12 cellular contexts compared by ENCODE assay signal in the genomic region with DNA sequence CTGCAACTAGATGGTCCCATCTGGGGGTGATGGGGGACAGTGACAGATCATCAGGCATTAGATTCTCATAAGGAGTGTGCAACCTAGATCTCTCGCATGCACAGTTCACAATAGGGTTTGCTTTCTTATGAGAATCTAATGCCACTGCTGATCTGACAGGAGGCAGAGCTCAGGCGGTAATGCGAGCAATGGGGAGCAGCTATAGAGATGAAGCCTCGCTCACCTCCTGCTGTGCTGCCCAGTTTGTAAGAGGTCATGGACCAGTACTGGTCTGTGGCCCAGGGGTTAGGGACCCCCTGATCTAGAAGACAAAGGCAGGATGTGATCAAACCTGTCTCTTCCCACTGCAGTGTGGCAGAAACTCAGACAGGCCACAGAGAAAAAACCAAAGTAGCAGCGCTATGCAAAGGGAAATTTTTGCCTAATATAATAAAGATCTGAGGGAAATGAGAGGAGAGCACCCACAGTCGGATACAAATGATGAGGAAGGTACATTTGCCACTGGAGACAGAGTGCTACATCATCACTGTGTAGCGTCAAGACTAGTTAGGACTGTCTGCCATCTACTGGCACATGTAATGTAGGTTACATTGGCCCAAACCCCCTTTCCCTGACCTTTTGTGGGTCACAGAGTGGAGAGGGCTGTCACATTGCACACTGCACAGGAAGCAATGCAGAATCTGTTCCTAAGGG. TPM values are rescaled to one million over a fixed set of nuclear protein-coding genes. Genes with fewer than 3 reads are reported as not detected.
A peak's percentile ranks its signal among the peaks of the same experiment; 100 is the strongest.
DNase-seq lines count a peak whose midpoint lies in the region; ATAC-seq and TF ChIP-seq lines count a peak whose summit lies in the region.
"Had no signal": no experiment of that assay in that cellular context is flagged by ENCODE, and none has a peak within 500 bp of the region (broad histone marks: within the 10 kb centered on the region; RNA-seq: fewer than 3 reads in every experiment).

No MANE protein-coding gene starts in this region.

- H3K36me3 Mint-ChIP-seq in IgD-negative memory B cell = peaks cover 12% of the 10 kb centered on the region
- peaks cover 3% of the 10 kb centered on the region for H3K36me3 Mint-ChIP-seq in activated naive CD8-positive, alpha-beta T cell
- peaks cover 16% of the 10 kb centered on the region for H3K36me3 Mint-ChIP-seq in activated T-helper 2 cell treated with anti-CD3 and anti-CD28 coated beads, Interferon-gamma antibody, Interleukin-2, Interleukin-4, amounts not matched to agents 10 μg/mL and 5 μg/mL and 100 μg/mL, durations not matched to agents 14 hours and 24 hours and 36 hours (ENCODE audit: low read depth)

- peak overlapping the region; percentile 65 for H3K4me3 ChIP-seq in GM06990 (replicated peaks; ENCODE audit: low read depth, low read length)
- no peak overlapping the region for H3K4me3 ChIP-seq in right atrium auricular region
- H3K4me3 ChIP-seq in SK-N-SH (ENCODE audit: low read depth in 2 of 2, low read length in 1 of 2) = no peak overlapping the region

- H3K4me1 ChIP-seq in right atrium auricular region (peaks cover 0 to 18% of the 10 kb centered on the region in 2 donors), SK-N-SH (ENCODE audit: control insufficient read depth in 1 of 2, insufficient read depth in 2 of 2, low read depth in 1 of 2, low read length in 1 of 2) (no peaks in the 10 kb centered on the region)

- H3K4me2 ChIP-seq in SK-N-SH = no peak overlapping the region

- no peaks in the 10 kb centered on the region for H3K79me2 ChIP-seq in SK-N-SH (ENCODE audit: insufficient read depth)

- H3K9ac ChIP-seq in SK-N-SH = no peak overlapping the region

- H3K4me3 Mint-ChIP-seq in IgD-negative memory B cell = peak overlapping the region in 3 of 4 donors; percentile 27 to 75 (median 54)
- H3K4me3 Mint-ChIP-seq in activated naive CD8-positive, alpha-beta T cell = peak overlapping the region; percentile 7
- H3K4me3 Mint-ChIP-seq in activated T-helper 2 cell treated with anti-CD3 and anti-CD28 coated beads, Interferon-gamma antibody, Interleukin-2, Interleukin-4, amounts not matched to agents 10 μg/mL and 5 μg/mL and 100 μg/mL, durations not matched to agents 14 hours and 24 hours and 36 hours (ENCODE audit: low read depth) = no peak overlapping the region

- H3K9me3 ChIP-seq in right atrium auricular region (no peaks in the 10 kb centered on the region), SK-N-SH (no peaks in the 10 kb centered on the region)

- POLR2A ChIA-PET in SK-N-SH (lab: Yijun Ruan, JAX) = no interaction called here

- H3K9me3 Mint-ChIP-seq in IgD-negative memory B cell = no peaks in the 10 kb centered on the region
- no peaks in the 10 kb centered on the region for H3K9me3 Mint-ChIP-seq in activated naive CD8-positive, alpha-beta T cell (ENCODE audit: low read depth)
- H3K9me3 Mint-ChIP-seq in activated T-helper 2 cell treated with anti-CD3 and anti-CD28 coated beads, Interferon-gamma antibody, Interleukin-2, Interleukin-4, amounts not matched to agents 10 μg/mL and 5 μg/mL and 100 μg/mL, durations not matched to agents 14 hours and 24 hours and 36 hours = peaks cover 18% of the 10 kb centered on the region

- TF ChIP-seq CTCF in GM06990 (IDR thresholded peaks at IDR 0.05; ENCODE audit: insufficient read depth, low read length, poor library complexity, severe bottlenecking) (peak; percentile 44), right atrium auricular region (IDR thresholded peaks at IDR 0.05) (peak in 1 of 2 donors; percentile 16), SK-N-SH (IDR thresholded peaks at IDR 0.05) (no peak)

- H3K27ac ChIP-seq in right atrium auricular region (no peak overlapping the region), SK-N-SH (ENCODE audit: low read depth in 2 of 2, low read length in 1 of 2) (no peak overlapping the region)

- TF ChIP-seq EP300 in SK-N-SH (IDR thresholded peaks at IDR 0.05; ENCODE audit: borderline replicate concordance in 1 of 2, low read depth in 1 of 2, low read length in 1 of 2) = no peak

- DNase-seq in GM06990 (ENCODE audit: extremely low read depth, insufficient read length) (peak; percentile 59), right atrium auricular region (ENCODE audit: low spot score) (no peak), SK-N-SH (no peak)
- DNase-seq in activated T-helper 2 cell treated with anti-CD3 and anti-CD28 coated beads, Interferon-gamma antibody, Interleukin-2, Interleukin-4, amounts not matched to agents 10 μg/mL and 5 μg/mL and 100 μg/mL, durations not matched to agents 14 hours and 24 hours and 36 hours (ENCODE audit: low spot score) = no peak
- DNase-seq: amygdala; effector CD8-positive, alpha-beta T cell; NCI-H510A treated with DMSO at 0.1 percent for 48 hours had no signal

- H4K20me1 ChIP-seq in SK-N-SH (ENCODE audit: insufficient read depth) = no peaks in the 10 kb centered on the region

- H3K9me2 ChIP-seq in SK-N-SH = no peaks in the 10 kb centered on the region

- no peak for TF ChIP-seq RAD21 in SK-N-SH (IDR thresholded peaks at IDR 0.05; ENCODE audit: low read length)

- H3K36me3 ChIP-seq in GM06990 (ENCODE audit: control insufficient read depth, insufficient read depth, low read length) = peaks cover 4% of the 10 kb centered on the region; the same call in 1 of the 2 replicates
- no peaks in the 10 kb centered on the region for H3K36me3 ChIP-seq in right atrium auricular region
- no peaks in the 10 kb centered on the region for H3K36me3 ChIP-seq in SK-N-SH (replicated peaks in 1 of 2; ENCODE audit: control insufficient read depth in 1 of 2, insufficient read depth in 2 of 2, low read length in 1 of 2)

- ATAC-seq in GM18519 (IDR thresholded peaks at IDR 0.05; ENCODE audit: low FRiP score, unreplicated experiment) (peak; percentile 22), GM19452 (IDR thresholded peaks at IDR 0.05; ENCODE audit: unreplicated experiment) (no peak)

- peaks cover 41 to 65% (median 50%) of the 10 kb centered on the region in 3 donors for H3K4me1 Mint-ChIP-seq in IgD-negative memory B cell
- H3K4me1 Mint-ChIP-seq in activated naive CD8-positive, alpha-beta T cell (ENCODE audit: low read depth) = peaks cover 65% of the 10 kb centered on the region
- H3K4me1 Mint-ChIP-seq in activated T-helper 2 cell treated with anti-CD3 and anti-CD28 coated beads, Interferon-gamma antibody, Interleukin-2, Interleukin-4, amounts not matched to agents 10 μg/mL and 5 μg/mL and 100 μg/mL, durations not matched to agents 14 hours and 24 hours and 36 hours (ENCODE audit: low read depth) = peaks cover 35% of the 10 kb centered on the region

- WGBS in SK-N-SH (ENCODE audit: low lambda C conversion rate) = 15% methylated on average over 6 of the region's 7 CpGs

- intact Hi-C loops in activated T-helper 2 cell treated with anti-CD3 and anti-CD28 coated beads, Interferon-gamma antibody, Interleukin-2, Interleukin-4, amounts not matched to agents 10 μg/mL and 5 μg/mL and 100 μg/mL, durations not matched to agents 14 hours and 24 hours and 36 hours (cut with micrococcal nuclease) = no loop called here

- no peak overlapping the region for H2AFZ ChIP-seq in SK-N-SH (ENCODE audit: low read depth)

- H3K27me3 ChIP-seq in GM06990 (replicated peaks; ENCODE audit: control insufficient read depth, insufficient read depth, low read length) = no peaks in the 10 kb centered on the region
- no peaks in the 10 kb centered on the region for H3K27me3 ChIP-seq in right atrium auricular region
- no peaks in the 10 kb centered on the region for H3K27me3 ChIP-seq in SK-N-SH (ENCODE audit: insufficient read depth)

- no peaks in the 10 kb centered on the region for H3F3A ChIP-seq in SK-N-SH (replicated peaks; ENCODE audit: insufficient read depth)

- peak overlapping the region in 1 of 3 donors; percentile 49 for H3K27ac Mint-ChIP-seq in IgD-negative memory B cell
- H3K27ac Mint-ChIP-seq in activated naive CD8-positive, alpha-beta T cell = peak overlapping the region; percentile 61
- no peak overlapping the region for H3K27ac Mint-ChIP-seq in activated T-helper 2 cell treated with anti-CD3 and anti-CD28 coated beads, Interferon-gamma antibody, Interleukin-2, Interleukin-4, amounts not matched to agents 10 μg/mL and 5 μg/mL and 100 μg/mL, durations not matched to agents 14 hours and 24 hours and 36 hours

- H3K27me3 Mint-ChIP-seq in IgD-negative memory B cell = no peaks in the 10 kb centered on the region
- no peaks in the 10 kb centered on the region for H3K27me3 Mint-ChIP-seq in activated naive CD8-positive, alpha-beta T cell
- no peaks in the 10 kb centered on the region for H3K27me3 Mint-ChIP-seq in activated T-helper 2 cell treated with anti-CD3 and anti-CD28 coated beads, Interferon-gamma antibody, Interleukin-2, Interleukin-4, amounts not matched to agents 10 μg/mL and 5 μg/mL and 100 μg/mL, durations not matched to agents 14 hours and 24 hours and 36 hours (ENCODE audit: low read depth)

- CTCF ChIA-PET in SK-N-SH (lab: Yijun Ruan, JAX) = no interaction called here

TF ChIP-seq in SK-N-SH, 30 proteins besides CTCF, POLR2A, EP300 and RAD21 (continues in another document):
- TF ChIP-seq RCOR1 (IDR thresholded peaks at IDR 0.05; ENCODE audit: low read length) (no peak), ELF1 (IDR thresholded peaks at IDR 0.05) (no peak), FOSL2 (IDR thresholded peaks at IDR 0.05; ENCODE audit: borderline replicate concordance, low read depth) (no peak), TCF12 (IDR thresholded peaks at IDR 0.05) (no peak)
- TF ChIP-seq, protein P1, sequence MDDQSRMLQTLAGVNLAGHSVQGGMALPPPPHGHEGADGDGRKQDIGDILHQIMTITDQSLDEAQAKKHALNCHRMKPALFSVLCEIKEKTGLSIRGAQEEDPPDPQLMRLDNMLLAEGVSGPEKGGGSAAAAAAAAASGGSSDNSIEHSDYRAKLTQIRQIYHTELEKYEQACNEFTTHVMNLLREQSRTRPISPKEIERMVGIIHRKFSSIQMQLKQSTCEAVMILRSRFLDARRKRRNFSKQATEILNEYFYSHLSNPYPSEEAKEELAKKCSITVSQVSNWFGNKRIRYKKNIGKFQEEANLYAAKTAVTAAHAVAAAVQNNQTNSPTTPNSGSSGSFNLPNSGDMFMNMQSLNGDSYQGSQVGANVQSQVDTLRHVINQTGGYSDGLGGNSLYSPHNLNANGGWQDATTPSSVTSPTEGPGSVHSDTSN (IDR thresholded peaks at IDR 0.05) = no peak

RNA-seq across cellular contexts. Expression of gene LY86, which starts 4.1 kb away (rescaled TPM):
- 394 TPM for polyA plus RNA-seq in IgD-negative memory B cell
- 0.55 and 0.57 TPM in 2 replicates for total RNA-seq in activated T-helper 2 cell treated with anti-CD3 and anti-CD28 coated beads, Interferon-gamma antibody, Interleukin-2, Interleukin-4, amounts not matched to agents 10 μg/mL and 5 μg/mL and 100 μg/mL, durations not matched to agents 14 hours and 24 hours and 36 hours
- total RNA-seq in right atrium auricular region = 1 to 10 TPM in 1 of 2 donors, under 1 TPM in 1; 0.82 to 5.2 TPM
- polyA plus RNA-seq in SK-N-SH (2012; rRNA removed) = not detected in 2 replicates
- not detected in 2 replicates for polyA plus RNA-seq in SK-N-SH (2012; cell fraction: cytosol; rRNA removed)
- polyA plus RNA-seq in SK-N-SH (2012; cell fraction: nucleus; rRNA removed) = not detected in 2 replicates
- total RNA-seq: LHCN-M2 had no signal
